In the genomic region with DNA sequence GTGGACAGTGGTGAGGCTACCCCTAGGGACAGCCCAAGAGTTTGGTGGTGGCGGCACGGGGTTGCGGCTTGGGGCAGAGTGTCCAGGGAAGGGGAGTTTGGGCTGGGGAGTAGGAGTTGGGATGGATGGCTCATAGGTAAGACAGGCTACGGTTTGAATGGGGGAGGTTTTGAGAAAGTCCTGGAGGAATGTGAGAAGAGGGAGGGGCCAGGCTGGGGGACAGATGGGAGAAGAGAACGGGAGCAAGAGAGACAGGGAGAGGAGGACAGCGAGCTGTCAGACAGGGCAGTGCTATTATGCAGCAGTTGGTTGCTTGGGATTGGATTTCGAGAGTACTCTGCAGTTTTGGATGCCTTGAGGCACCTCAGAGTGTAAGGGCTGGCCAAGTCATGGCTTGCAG, we compare ENCODE assay signal across 27 cellular contexts. TPM values are rescaled to one million over a fixed set of nuclear protein-coding genes. Genes with fewer than 3 reads are reported as not detected.
DNase-seq lines count a peak whose midpoint lies in the region; ATAC-seq and TF ChIP-seq lines count a peak whose summit lies in the region.
"Had no signal": no experiment of that assay in that cellular context is flagged by ENCODE, and none has a peak within 500 bp of the region (broad histone marks: within the 10 kb centered on the region; RNA-seq: fewer than 3 reads in every experiment).

No MANE protein-coding gene starts in this region.

- no peaks in the 10 kb centered on the region for H3K79me2 ChIP-seq in GM23338 (replicated peaks; ENCODE audit: insufficient read depth)

- no peak overlapping the region for H3K4ac ChIP-seq in neuronal stem cell (ENCODE audit: low read length)

- H3K4me3 ChIP-seq in GM23338 = no peak overlapping the region
- H3K4me3 ChIP-seq in neuronal stem cell (ENCODE audit: low read length in 2 of 2) = no peak overlapping the region
- H3K4me3 ChIP-seq: GM12878 had no signal

- DNase-seq in CD14-positive monocyte (ENCODE audit: low spot score) (peak; percentile 23), GM23338 (ENCODE audit: low spot score) (peak; percentile 33), iPS-NIHi7 (ENCODE audit: extremely low spot score) (peak; percentile 51), neuronal stem cell (ENCODE audit: low spot score) (no peak)
- DNase-seq in activated effector memory CD4-positive, alpha-beta T cell treated with anti-CD3 and anti-CD28 coated beads, Interleukin-2, amount 50 U/mL, for 16 hours = no peak
- no peak for DNase-seq in stimulated activated CD4-positive, alpha-beta T cell treated with anti-CD3 and anti-CD28 coated beads, Interleukin-4, amount 100 ng/mL, for 4 hours
- DNase-seq: C1 segment of cervical spinal cord; CD8-positive, alpha-beta T cell; DMS79; EL; GDM1; Karpas-422; NCI-H1092; NCI-H1436; NCI-H187; NCI-H2081 treated with DMSO at 0.1 percent for 48 hours; NCI-H2171; NCI-H226; NCI-H510A; NCI-H69; RPMI8226; SHP77 treated with DMSO at 0.1 percent for 48 hours had no signal

- no peak overlapping the region for H3K9ac ChIP-seq in neuronal stem cell (ENCODE audit: low read depth, low read length, poor library complexity)

- H4K8ac ChIP-seq in neuronal stem cell (ENCODE audit: low read depth, low read length) = peak overlapping the region; percentile 19

- H3K9me2 ChIP-seq in GM23338 (ENCODE audit: insufficient read depth) = no peaks in the 10 kb centered on the region

- H3K4me2 ChIP-seq in GM23338 (no peak overlapping the region), neuronal stem cell (ENCODE audit: insufficient read depth, low read length, poor library complexity, severe bottlenecking) (no peak overlapping the region)

- H3K4me1 Mint-ChIP-seq in CD14-positive monocyte (no peaks in the 10 kb centered on the region), GM23338 (peaks cover 3% of the 10 kb centered on the region; the same call in 1 of the 3 replicates)

- no peaks in the 10 kb centered on the region for H3K9me3 ChIP-seq in neuronal stem cell (replicated peaks in 1 of 2; ENCODE audit: control insufficient read depth in 2 of 2, insufficient read depth in 1 of 2, low read depth in 1 of 2, low read length in 2 of 2)

- TF ChIP-seq CTCF in CD14-positive monocyte (IDR thresholded peaks at IDR 0.05) (no peak), GM23338 (conservative IDR thresholded peaks at IDR 0.05; ENCODE audit: low read depth in 2 of 2) (no peak)

- no peak overlapping the region for H2AFZ ChIP-seq in GM23338
- H2AFZ ChIP-seq in neuronal stem cell (ENCODE audit: low read length) = no peak overlapping the region

- H3F3A ChIP-seq in GM23338 (replicated peaks; ENCODE audit: low read depth) = no peaks in the 10 kb centered on the region

- H2BK120ac ChIP-seq in neuronal stem cell (ENCODE audit: low read depth, low read length) = no peak overlapping the region

- no peaks in the 10 kb centered on the region for H3K27me3 ChIP-seq in GM23338 (ENCODE audit: insufficient read depth)
- H3K27me3 ChIP-seq in neuronal stem cell (ENCODE audit: control insufficient read depth in 3 of 3, insufficient read depth in 3 of 3, low read depth in 1 of 3, low read length in 3 of 3) = peaks cover 0 to 30% (median 2%) of the 10 kb centered on the region in 3 experiments

- H3K27ac ChIP-seq in GM23338 (ENCODE audit: low read depth) (no peak overlapping the region), neuronal stem cell (replicated peaks; ENCODE audit: low read length) (no peak overlapping the region)

- no peak overlapping the region for H3K18ac ChIP-seq in neuronal stem cell (ENCODE audit: low read length)

- H3K27ac Mint-ChIP-seq in CD14-positive monocyte (no peak overlapping the region), GM23338 (no peak overlapping the region)
- H3K27ac Mint-ChIP-seq: CD8-positive, alpha-beta T cell had no signal

- H3K79me1 ChIP-seq in neuronal stem cell (ENCODE audit: low read depth, low read length) = no peaks in the 10 kb centered on the region

- intact Hi-C loops in CD14-positive monocyte (cut with micrococcal nuclease) = no loop called here

- peaks cover 0 to 8% (median 4%) of the 10 kb centered on the region in 7 donors for H3K9me3 Mint-ChIP-seq in CD14-positive monocyte
- peaks cover 6% of the 10 kb centered on the region; the same call in 2 of the 3 replicates for H3K9me3 Mint-ChIP-seq in GM23338

- no peak overlapping the region for H3K14ac ChIP-seq in neuronal stem cell (ENCODE audit: low read length)

- H3K27me3 Mint-ChIP-seq in CD14-positive monocyte (ENCODE audit: low read depth in 3 of 3) (peaks cover 10 to 17% (median 14%) of the 10 kb centered on the region in 3 donors), GM23338 (ENCODE audit: insufficient read depth, low read depth, poor library complexity) (peaks cover 19% of the 10 kb centered on the region)

- H3K36me3 ChIP-seq in GM23338 (ENCODE audit: insufficient read depth) (no peaks in the 10 kb centered on the region), neuronal stem cell (replicated peaks in 1 of 2; ENCODE audit: control insufficient read depth in 2 of 2, insufficient read depth in 2 of 2, low read length in 2 of 2) (no peaks in the 10 kb centered on the region)

- H2AK5ac ChIP-seq in neuronal stem cell (ENCODE audit: low read depth, low read length) = no peak overlapping the region

- no peaks in the 10 kb centered on the region for H4K20me1 ChIP-seq in GM23338 (replicated peaks; ENCODE audit: insufficient read depth)

- H3K23ac ChIP-seq in neuronal stem cell (ENCODE audit: low read depth, low read length, poor library complexity) = no peak overlapping the region

- H3K4me1 ChIP-seq in GM23338 (ENCODE audit: insufficient read depth) (no peaks in the 10 kb centered on the region), neuronal stem cell (ENCODE audit: control insufficient read depth in 2 of 2, insufficient read depth in 1 of 2, low read depth in 1 of 2, low read length in 2 of 2) (no peaks in the 10 kb centered on the region)
- H3K4me1 ChIP-seq: Caco-2 had no signal

- no peak overlapping the region for H2BK15ac ChIP-seq in neuronal stem cell (ENCODE audit: low read length)

- H3K4me3 Mint-ChIP-seq in CD14-positive monocyte (no peak overlapping the region), GM23338 (no peak overlapping the region)
- H3K4me3 Mint-ChIP-seq: CD8-positive, alpha-beta T cell had no signal

- no peak overlapping the region for H2BK5ac ChIP-seq in neuronal stem cell (ENCODE audit: low read length)

- ATAC-seq in GM23338 = peak; percentile 68
- no peak for ATAC-seq in GM21423 (IDR thresholded peaks at IDR 0.05; ENCODE audit: unreplicated experiment)
- ATAC-seq: CD8-positive, alpha-beta T cell; GM12878; HCT116 had no signal

- H2BK12ac ChIP-seq in neuronal stem cell (ENCODE audit: low read length) = no peak overlapping the region

- H3K36me3 Mint-ChIP-seq in CD14-positive monocyte = no peaks in the 10 kb centered on the region
- H3K36me3 Mint-ChIP-seq in GM23338 (ENCODE audit: low read depth) = no peaks in the 10 kb centered on the region
- H3K36me3 Mint-ChIP-seq: CD8-positive, alpha-beta T cell had no signal

- no CpG with 5 or more reads among the region's 7 CpGs for WGBS in neuronal stem cell (ENCODE audit: extremely low coverage in 2 of 2, insufficient read length in 2 of 2, insufficient replicate concordance in 1 of 2), 2 donors

- no peak overlapping the region for H4K91ac ChIP-seq in neuronal stem cell (ENCODE audit: low read depth, low read length, poor library complexity)

TF ChIP-seq in GM23338, 12 proteins besides CTCF, POLR2A, EP300 and RAD21 (continues in another document):
- no peak for TF ChIP-seq CREB1 (CRISPR knock-in tag; IDR thresholded peaks at IDR 0.05; ENCODE audit: low read depth)
- no peak for TF ChIP-seq EZH2 (IDR thresholded peaks at IDR 0.05; ENCODE audit: low read depth, unreplicated experiment)
- no peak for TF ChIP-seq STAT1 (IDR thresholded peaks at IDR 0.05; ENCODE audit: unreplicated experiment)
- TF ChIP-seq, protein P1, sequence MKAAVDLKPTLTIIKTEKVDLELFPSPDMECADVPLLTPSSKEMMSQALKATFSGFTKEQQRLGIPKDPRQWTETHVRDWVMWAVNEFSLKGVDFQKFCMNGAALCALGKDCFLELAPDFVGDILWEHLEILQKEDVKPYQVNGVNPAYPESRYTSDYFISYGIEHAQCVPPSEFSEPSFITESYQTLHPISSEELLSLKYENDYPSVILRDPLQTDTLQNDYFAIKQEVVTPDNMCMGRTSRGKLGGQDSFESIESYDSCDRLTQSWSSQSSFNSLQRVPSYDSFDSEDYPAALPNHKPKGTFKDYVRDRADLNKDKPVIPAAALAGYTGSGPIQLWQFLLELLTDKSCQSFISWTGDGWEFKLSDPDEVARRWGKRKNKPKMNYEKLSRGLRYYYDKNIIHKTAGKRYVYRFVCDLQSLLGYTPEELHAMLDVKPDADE (IDR thresholded peaks at IDR 0.05) = no peak
- TF ChIP-seq NANOG (IDR thresholded peaks at IDR 0.05; ENCODE audit: borderline replicate concordance) = no peak
- TF ChIP-seq, protein P2, sequence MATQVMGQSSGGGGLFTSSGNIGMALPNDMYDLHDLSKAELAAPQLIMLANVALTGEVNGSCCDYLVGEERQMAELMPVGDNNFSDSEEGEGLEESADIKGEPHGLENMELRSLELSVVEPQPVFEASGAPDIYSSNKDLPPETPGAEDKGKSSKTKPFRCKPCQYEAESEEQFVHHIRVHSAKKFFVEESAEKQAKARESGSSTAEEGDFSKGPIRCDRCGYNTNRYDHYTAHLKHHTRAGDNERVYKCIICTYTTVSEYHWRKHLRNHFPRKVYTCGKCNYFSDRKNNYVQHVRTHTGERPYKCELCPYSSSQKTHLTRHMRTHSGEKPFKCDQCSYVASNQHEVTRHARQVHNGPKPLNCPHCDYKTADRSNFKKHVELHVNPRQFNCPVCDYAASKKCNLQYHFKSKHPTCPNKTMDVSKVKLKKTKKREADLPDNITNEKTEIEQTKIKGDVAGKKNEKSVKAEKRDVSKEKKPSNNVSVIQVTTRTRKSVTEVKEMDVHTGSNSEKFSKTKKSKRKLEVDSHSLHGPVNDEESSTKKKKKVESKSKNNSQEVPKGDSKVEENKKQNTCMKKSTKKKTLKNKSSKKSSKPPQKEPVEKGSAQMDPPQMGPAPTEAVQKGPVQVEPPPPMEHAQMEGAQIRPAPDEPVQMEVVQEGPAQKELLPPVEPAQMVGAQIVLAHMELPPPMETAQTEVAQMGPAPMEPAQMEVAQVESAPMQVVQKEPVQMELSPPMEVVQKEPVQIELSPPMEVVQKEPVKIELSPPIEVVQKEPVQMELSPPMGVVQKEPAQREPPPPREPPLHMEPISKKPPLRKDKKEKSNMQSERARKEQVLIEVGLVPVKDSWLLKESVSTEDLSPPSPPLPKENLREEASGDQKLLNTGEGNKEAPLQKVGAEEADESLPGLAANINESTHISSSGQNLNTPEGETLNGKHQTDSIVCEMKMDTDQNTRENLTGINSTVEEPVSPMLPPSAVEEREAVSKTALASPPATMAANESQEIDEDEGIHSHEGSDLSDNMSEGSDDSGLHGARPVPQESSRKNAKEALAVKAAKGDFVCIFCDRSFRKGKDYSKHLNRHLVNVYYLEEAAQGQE (IDR thresholded peaks at IDR 0.05; ENCODE audit: unreplicated experiment) = no peak
- TF ChIP-seq JUNB (IDR thresholded peaks at IDR 0.05; ENCODE audit: unreplicated experiment) = no peak

RNA-seq across cellular contexts. Expression of gene PSD2, which starts 24.5 kb away (rescaled TPM):
- polyA plus RNA-seq in CD14-positive monocyte (not detected), GM23338 (2016; fragmentation: Nextera tagmentation; extraction: Ambion mirVana) (0.08 and 0.17 TPM in 2 replicates)
- total RNA-seq in GM23338 (2014; rRNA removed; shearing (Covaris generic)) = 0.10 TPM in 1 of 2 replicates, not detected in the other
- polyA plus RNA-seq in neuronal stem cell (2013, experiment 1 of 2) = 0.92 TPM
- 0.93 TPM for polyA plus RNA-seq in neuronal stem cell (2013, experiment 2 of 2)
- total RNA-seq: GM12878, HT-29 had no signal

Comparison
In these comparisons a context has a peak if more than half of its experiments do, and no peak if none do; other contexts are left out.
1. DNase-seq: peak in CD14-positive monocyte (single experiment), GM23338 (single experiment) and iPS-NIHi7 (single experiment); none in neuronal stem cell (single experiment), activated effector memory CD4-positive, alpha-beta T cell treated with anti-CD3 and anti-CD28 coated beads, Interleukin-2, amount 50 U/mL, for 16 hours (single experiment) and stimulated activated CD4-positive, alpha-beta T cell treated with anti-CD3 and anti-CD28 coated beads, Interleukin-4, amount 100 ng/mL, for 4 hours (0 of 2).